Comparison of ENCODE assay signal across 9 cellular contexts in the genomic region with DNA sequence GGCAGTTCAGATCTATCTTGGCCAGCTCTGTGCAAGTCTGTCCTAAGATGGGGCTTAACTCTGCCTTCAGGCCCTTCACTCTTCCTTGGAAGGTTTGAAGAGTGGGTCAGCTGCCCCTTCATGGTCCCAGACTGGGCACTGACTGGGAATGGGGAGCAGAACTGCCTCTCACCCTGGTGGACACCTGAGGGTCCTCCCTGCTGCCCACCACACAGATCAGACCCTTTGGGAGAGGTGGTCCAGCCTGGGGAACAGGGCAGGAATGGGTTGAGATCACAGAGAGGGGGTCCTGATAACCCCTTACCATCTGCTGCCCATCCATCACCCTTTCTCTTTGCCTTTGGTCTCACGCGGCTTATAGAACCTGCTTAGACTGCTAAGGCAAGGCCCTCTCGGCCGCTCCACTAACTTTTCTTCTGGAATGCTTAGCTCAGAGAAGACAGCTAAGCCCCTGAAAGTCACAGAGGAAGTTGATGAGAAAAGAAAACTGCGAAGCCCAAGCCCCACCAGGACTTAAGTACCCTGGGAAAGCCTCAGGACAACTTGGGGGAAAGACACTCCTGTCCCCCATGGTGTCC. TPM values are rescaled to one million over a fixed set of nuclear protein-coding genes. Genes with fewer than 3 reads are reported as not detected.
DNase-seq lines count a peak whose midpoint lies in the region; ATAC-seq and TF ChIP-seq lines count a peak whose summit lies in the region.
"Had no signal": no experiment of that assay in that cellular context is flagged by ENCODE, and none has a peak within 500 bp of the region (broad histone marks: within the 10 kb centered on the region; RNA-seq: fewer than 3 reads in every experiment).

No MANE protein-coding gene starts in this region.

- H3K4me1 ChIP-seq in SJSA1 (replicated peaks) (0 out of 2 replicates have a peak, but pooled peaks cover 8% of the 10 kb centered on the region), iPS-18a (ENCODE audit: control insufficient read depth, low read depth, low read length) (no peaks in the 10 kb centered on the region), testis (peaks cover 8% of the 10 kb centered on the region)

- no peak for ATAC-seq in activated CD4-positive, alpha-beta T cell treated with anti-CD3 and anti-CD28 coated beads for 36 hours
- ATAC-seq in HG03439 (IDR thresholded peaks at IDR 0.05; ENCODE audit: unreplicated experiment): no peak

- peaks cover 51% of the 10 kb centered on the region for H3K27me3 ChIP-seq in SJSA1 (replicated peaks)
- peaks cover 41% of the 10 kb centered on the region for H3K27me3 ChIP-seq in iPS-18a (ENCODE audit: control insufficient read depth, insufficient read depth, low read length)
- no peaks in the 10 kb centered on the region for H3K27me3 ChIP-seq in testis

- H3K9me3 Mint-ChIP-seq in activated CD4-positive, alpha-beta T cell treated with anti-CD3 and anti-CD28 coated beads for 36 hours (ENCODE audit: low read depth): no peaks in the 10 kb centered on the region

- TF ChIP-seq POLR2A in testis (IDR thresholded peaks at IDR 0.05): no peak

- H3K27me3 Mint-ChIP-seq in activated CD4-positive, alpha-beta T cell treated with anti-CD3 and anti-CD28 coated beads for 36 hours: peaks cover 27% of the 10 kb centered on the region

- H3K4me3 Mint-ChIP-seq in activated CD4-positive, alpha-beta T cell treated with anti-CD3 and anti-CD28 coated beads for 36 hours: peak overlapping the region; percentile 49

- H3K36me3 Mint-ChIP-seq in activated CD4-positive, alpha-beta T cell treated with anti-CD3 and anti-CD28 coated beads for 36 hours (ENCODE audit: low read depth): no peaks in the 10 kb centered on the region

- CTCF ChIA-PET in activated CD4-positive, alpha-beta T cell treated with anti-CD3 and anti-CD28 coated beads for 36 hours (lab: Charles Lee): interaction anchor here (1.0 to 1.3 kb wide), 5 partner anchors 18 to 343 kb away, joined by 3 to 4 read pairs (median 3); a partner anchor contains a TSS

- TF ChIP-seq CTCF in testis (IDR thresholded peaks at IDR 0.05): no peak

- no peak overlapping the region for H3K9ac ChIP-seq in iPS-18a (ENCODE audit: low read length)

- intact Hi-C loops in activated CD4-positive, alpha-beta T cell treated with anti-CD3 and anti-CD28 coated beads for 36 hours (cut with DNase I, micrococcal nuclease): loop anchor here in 1 of 2 experiments (1.0 kb wide), 1 partner anchor 55 kb away; a partner anchor contains a TSS
- intact Hi-C loops in testis (cut with DNase I; ENCODE audit: low total_unique reads): no loop called here

- H3K4me3 ChIP-seq in SJSA1 (peak overlapping the region; percentile 10; the same call in 1 of the 2 replicates), iPS-18a (ENCODE audit: low read length) (peak overlapping the region; percentile 63), testis (peak overlapping the region; percentile 4 to 52)
- H3K4me3 ChIP-seq: PC-9 had no signal

- no peak for DNase-seq in activated CD4-positive, alpha-beta T cell treated with anti-CD3 and anti-CD28 coated beads for 36 hours
- no peak for DNase-seq in activated CD4-positive, alpha-beta T cell treated with anti-CD3 and anti-CD28 coated beads, Interleukin-2, amount 50 U/mL, for 4 hours
- no peak for DNase-seq in SJSA1 (ENCODE audit: low read depth in 1 of 2, low spot score in 2 of 2)
- no peak for DNase-seq in testis
- DNase-seq in kidney tubule cell (ENCODE audit: low spot score): no peak
- DNase-seq in hippocampal formation (lab: John Stamatoyannopoulos, UW): no peak
- DNase-seq: PC-9 had no signal

- WGBS in testis, 2 donors: 14 to 23% methylated on average over 5 of the region's 5 CpGs

- no peak overlapping the region for H3K27ac Mint-ChIP-seq in activated CD4-positive, alpha-beta T cell treated with anti-CD3 and anti-CD28 coated beads for 36 hours

- H3K27ac ChIP-seq in SJSA1: no peak overlapping the region
- no peak overlapping the region for H3K27ac ChIP-seq in iPS-18a (ENCODE audit: low read length)
- H3K27ac ChIP-seq in testis: no peak overlapping the region
- H3K27ac ChIP-seq: PC-9 had no signal

- H3K4me1 Mint-ChIP-seq in activated CD4-positive, alpha-beta T cell treated with anti-CD3 and anti-CD28 coated beads for 36 hours: peaks cover 13% of the 10 kb centered on the region

- H3K9me3 ChIP-seq in SJSA1 (replicated peaks): no peaks in the 10 kb centered on the region
- no peaks in the 10 kb centered on the region for H3K9me3 ChIP-seq in iPS-18a (ENCODE audit: control insufficient read depth, low read depth, low read length)
- no peaks in the 10 kb centered on the region for H3K9me3 ChIP-seq in testis

- H3K36me3 ChIP-seq in SJSA1 (no peaks in the 10 kb centered on the region), iPS-18a (ENCODE audit: control insufficient read depth, low read depth, low read length) (no peaks in the 10 kb centered on the region), testis (ENCODE audit: low read depth, missing control alignments) (no peaks in the 10 kb centered on the region)

- POLR2A ChIA-PET in activated CD4-positive, alpha-beta T cell treated with anti-CD3 and anti-CD28 coated beads for 36 hours (lab: Charles Lee): interaction anchor here (0.6 kb wide), 1 partner anchor 47 kb away, joined by 3 read pairs; no protein-coding TSS in a partner anchor

RNA-seq across cellular contexts. Expression of a gene that starts 0.4 kb away (rescaled TPM):
- 1 to 10 TPM in 1 of 2 experiments, under 1 TPM in 1; 0.62 to 1.1 TPM for total RNA-seq in activated CD4-positive, alpha-beta T cell treated with anti-CD3 and anti-CD28 coated beads for 36 hours
- 0.03 TPM in 1 of 2 replicates, not detected in the other for total RNA-seq in SJSA1 (2014; rRNA removed; shearing (Covaris generic))
- total RNA-seq in testis: under 1 TPM; 0.19 to 0.39 TPM
- 0.67 TPM for polyA plus RNA-seq in testis (ENCODE audit: insufficient read depth, low read depth, low replicate concordance)
- total RNA-seq: PC-9 had no signal

RNA-seq across cellular contexts. Expression of a gene that starts 20.3 kb away (rescaled TPM):
- not detected for total RNA-seq in activated CD4-positive, alpha-beta T cell treated with anti-CD3 and anti-CD28 coated beads for 36 hours
- total RNA-seq in SJSA1 (2014; rRNA removed; shearing (Covaris generic)): not detected in 2 replicates
- not detected for total RNA-seq in testis
- polyA plus RNA-seq in testis (ENCODE audit: insufficient read depth, low read depth, low replicate concordance): not detected
- total RNA-seq: PC-9 had no signal

RNA-seq across cellular contexts. Expression of a gene that starts 31.4 kb away (rescaled TPM):
- not detected for total RNA-seq in activated CD4-positive, alpha-beta T cell treated with anti-CD3 and anti-CD28 coated beads for 36 hours
- not detected in 2 replicates for total RNA-seq in SJSA1 (2014; rRNA removed; shearing (Covaris generic))
- total RNA-seq in testis: under 1 TPM in 1 of 2 donors, not detected in 1; 0.12 TPM
- 0.20 TPM for polyA plus RNA-seq in testis (ENCODE audit: insufficient read depth, low read depth, low replicate concordance)
- total RNA-seq: PC-9 had no signal

RNA-seq across cellular contexts. Expression of a gene that starts 47.4 kb away (rescaled TPM):
- total RNA-seq in activated CD4-positive, alpha-beta T cell treated with anti-CD3 and anti-CD28 coated beads for 36 hours: not detected
- not detected in 2 replicates for total RNA-seq in SJSA1 (2014; rRNA removed; shearing (Covaris generic))
- 1 to 10 TPM; 4.0 to 6.6 TPM for total RNA-seq in testis
- 12.8 TPM for polyA plus RNA-seq in testis (ENCODE audit: insufficient read depth, low read depth, low replicate concordance)
- total RNA-seq: PC-9 had no signal

RNA-seq across cellular contexts. Expression of a gene that starts 50.9 kb away (rescaled TPM):
- total RNA-seq in activated CD4-positive, alpha-beta T cell treated with anti-CD3 and anti-CD28 coated beads for 36 hours: not detected
- total RNA-seq in SJSA1 (2014; rRNA removed; shearing (Covaris generic)): not detected in 2 replicates
- 1 to 10 TPM; 3.7 to 5.9 TPM for total RNA-seq in testis
- 2.2 TPM for polyA plus RNA-seq in testis (ENCODE audit: insufficient read depth, low read depth, low replicate concordance)
- total RNA-seq: PC-9 had no signal

Comparison
In these comparisons a context has a peak if more than half of its experiments do, and no peak if none do; other contexts are left out.
1. H3K4me3 ChIP-seq: peak in every context shown above with its lines; median percentile 63 in iPS-18a; 28 in testis; 10 in SJSA1.